1 cellular context compared by ENCODE assay signal in the genomic region with DNA sequence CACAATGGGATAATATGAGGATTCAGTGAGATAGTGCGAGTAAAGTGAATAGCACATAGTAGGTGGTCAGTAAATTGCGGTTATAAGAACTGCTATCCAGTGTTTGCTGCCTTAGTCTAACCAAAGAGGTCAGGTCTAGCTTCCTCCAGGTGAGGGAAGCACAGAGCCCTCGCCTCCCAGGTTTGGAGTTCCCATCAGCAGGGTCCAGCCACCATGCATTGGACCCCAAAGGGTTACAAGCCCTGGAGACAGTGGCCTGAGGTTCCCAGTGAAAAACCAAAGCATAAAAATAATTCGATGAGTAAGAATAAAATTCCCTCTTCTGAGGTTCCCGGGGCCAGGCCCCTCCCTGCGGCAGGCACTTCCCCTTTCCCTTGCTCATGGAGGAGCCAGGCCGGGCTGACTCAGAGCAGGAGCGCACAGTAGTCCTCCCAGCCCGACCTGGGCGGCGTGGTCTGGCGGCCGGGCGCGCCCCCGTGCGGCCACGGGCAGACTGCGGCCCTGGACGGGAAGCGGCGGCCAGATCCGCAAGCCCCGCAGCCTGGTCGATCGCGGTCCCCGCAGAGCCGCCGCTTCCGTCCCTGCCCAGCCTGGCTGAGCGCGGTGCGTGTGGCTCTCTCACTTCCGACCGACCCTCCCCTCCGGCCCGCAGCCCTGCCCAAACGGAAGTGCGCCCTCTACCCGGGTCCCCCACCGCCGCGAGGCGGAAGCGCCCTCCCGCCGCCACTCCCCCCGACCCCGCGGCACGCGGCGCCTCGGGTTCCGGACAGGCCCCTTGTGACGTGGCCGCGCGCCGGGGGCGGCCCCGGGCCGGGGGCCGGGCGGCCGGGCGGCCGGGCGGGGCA.
A peak's percentile ranks its signal among the peaks of the same experiment; 100 is the strongest.
TF ChIP-seq lines count a peak whose summit lies in the region.

SLC39A13 (plus strand) TSS at position 845 of the 845 bp plus-strand sequence. CDS start 1,505 bp downstream, outside the sequence.

TF ChIP-seq in K562, 482 proteins besides CTCF, POLR2A, EP300 and RAD21 (continued from another document and continues in another):
- TF ChIP-seq, protein P1, sequence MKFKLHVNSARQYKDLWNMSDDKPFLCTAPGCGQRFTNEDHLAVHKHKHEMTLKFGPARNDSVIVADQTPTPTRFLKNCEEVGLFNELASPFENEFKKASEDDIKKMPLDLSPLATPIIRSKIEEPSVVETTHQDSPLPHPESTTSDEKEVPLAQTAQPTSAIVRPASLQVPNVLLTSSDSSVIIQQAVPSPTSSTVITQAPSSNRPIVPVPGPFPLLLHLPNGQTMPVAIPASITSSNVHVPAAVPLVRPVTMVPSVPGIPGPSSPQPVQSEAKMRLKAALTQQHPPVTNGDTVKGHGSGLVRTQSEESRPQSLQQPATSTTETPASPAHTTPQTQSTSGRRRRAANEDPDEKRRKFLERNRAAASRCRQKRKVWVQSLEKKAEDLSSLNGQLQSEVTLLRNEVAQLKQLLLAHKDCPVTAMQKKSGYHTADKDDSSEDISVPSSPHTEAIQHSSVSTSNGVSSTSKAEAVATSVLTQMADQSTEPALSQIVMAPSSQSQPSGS (CRISPR knock-in tag; IDR thresholded peaks at IDR 0.05) = 0 out of 2 replicates have a peak, but pooled peaks have one; percentile 29
- TF ChIP-seq FOXK1 (CRISPR knock-in tag; IDR thresholded peaks at IDR 0.05; ENCODE audit: borderline replicate concordance) (no peak), SREBF2 (CRISPR knock-in tag; IDR thresholded peaks at IDR 0.05) (no peak), TRIM28 (IDR thresholded peaks at IDR 0.05) (no peak; the same call in 1 of the 2 replicates), RAD51 (IDR thresholded peaks at IDR 0.05; ENCODE audit: borderline replicate concordance, low read depth) (no peak), NCOR1 (IDR thresholded peaks at IDR 0.05) (no peak), HSF4 (CRISPR knock-in tag; IDR thresholded peaks at IDR 0.05; ENCODE audit: borderline replicate concordance) (no peak), ELF2 (CRISPR knock-in tag; IDR thresholded peaks at IDR 0.05) (peak; percentile 51; the same call in 1 of the 2 replicates), GTF3C2 (IDR thresholded peaks at IDR 0.05; ENCODE audit: borderline replicate concordance, extremely low read depth, insufficient read length) (no peak), HINFP (tag; conservative IDR thresholded peaks at IDR 0.05; ENCODE audit: low read depth) (no peak), ZNF707 (CRISPR knock-in tag; conservative IDR thresholded peaks at IDR 0.05) (no peak), SMARCA5 (IDR thresholded peaks at IDR 0.05) (peak; percentile 68), ZNF384 (IDR thresholded peaks at IDR 0.05; ENCODE audit: low read depth, low read length) (peak; percentile 58), SIRT6 (IDR thresholded peaks at IDR 0.05; ENCODE audit: low read depth, low read length) (no peak), GTF2A2 (tag; IDR thresholded peaks at IDR 0.05) (no peak), MXD1 (CRISPR knock-in tag; IDR thresholded peaks at IDR 0.05; ENCODE audit: borderline replicate concordance, poor library complexity, severe bottlenecking) (peak; percentile 89), DLX4 (CRISPR knock-in tag; IDR thresholded peaks at IDR 0.05) (no peak), NCOA2 (IDR thresholded peaks at IDR 0.05; ENCODE audit: partially characterized antibody in 2 of 2) (no peak), SPI1 (IDR thresholded peaks at IDR 0.05; ENCODE audit: borderline replicate concordance, low read depth, low read length) (peak; percentile 100), ZBTB34 (CRISPR knock-in tag; IDR thresholded peaks at IDR 0.05) (no peak), CCNT2 (IDR thresholded peaks at IDR 0.05; ENCODE audit: borderline replicate concordance, extremely low read depth, insufficient read length, low read depth, low read length) (peak; percentile 97), ARID4B (CRISPR knock-in tag; IDR thresholded peaks at IDR 0.05) (peak; percentile 94), RBM25 (IDR thresholded peaks at IDR 0.05; ENCODE audit: low read depth, low read length, severe bottlenecking) (peak; percentile 58), ZNF408 (CRISPR knock-in tag; IDR thresholded peaks at IDR 0.05; ENCODE audit: low read depth) (no peak), AFF1 (IDR thresholded peaks at IDR 0.05; ENCODE audit: low read depth in 1 of 2, partially characterized antibody in 2 of 2) (no peak), ZNF696 (CRISPR knock-in tag; conservative IDR thresholded peaks at IDR 0.05) (no peak), ZNF764 (CRISPR knock-in tag; IDR thresholded peaks at IDR 0.05; ENCODE audit: low read depth) (no peak)
- TF ChIP-seq, protein P2, sequence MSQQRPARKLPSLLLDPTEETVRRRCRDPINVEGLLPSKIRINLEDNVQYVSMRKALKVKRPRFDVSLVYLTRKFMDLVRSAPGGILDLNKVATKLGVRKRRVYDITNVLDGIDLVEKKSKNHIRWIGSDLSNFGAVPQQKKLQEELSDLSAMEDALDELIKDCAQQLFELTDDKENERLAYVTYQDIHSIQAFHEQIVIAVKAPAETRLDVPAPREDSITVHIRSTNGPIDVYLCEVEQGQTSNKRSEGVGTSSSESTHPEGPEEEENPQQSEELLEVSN (IDR thresholded peaks at IDR 0.05; ENCODE audit: borderline replicate concordance in 1 of 2, extremely low read depth in 1 of 2, insufficient read depth in 1 of 2, insufficient read length in 1 of 2, low read depth in 1 of 2, low read length in 1 of 2, poor library complexity in 1 of 2, severe bottlenecking in 1 of 2) = peak; percentile 41 to 64
- TF ChIP-seq, protein P3, sequence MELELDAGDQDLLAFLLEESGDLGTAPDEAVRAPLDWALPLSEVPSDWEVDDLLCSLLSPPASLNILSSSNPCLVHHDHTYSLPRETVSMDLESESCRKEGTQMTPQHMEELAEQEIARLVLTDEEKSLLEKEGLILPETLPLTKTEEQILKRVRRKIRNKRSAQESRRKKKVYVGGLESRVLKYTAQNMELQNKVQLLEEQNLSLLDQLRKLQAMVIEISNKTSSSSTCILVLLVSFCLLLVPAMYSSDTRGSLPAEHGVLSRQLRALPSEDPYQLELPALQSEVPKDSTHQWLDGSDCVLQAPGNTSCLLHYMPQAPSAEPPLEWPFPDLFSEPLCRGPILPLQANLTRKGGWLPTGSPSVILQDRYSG (tag; conservative IDR thresholded peaks at IDR 0.05; ENCODE audit: low read depth) = no peak
- TF ChIP-seq, protein P4, sequence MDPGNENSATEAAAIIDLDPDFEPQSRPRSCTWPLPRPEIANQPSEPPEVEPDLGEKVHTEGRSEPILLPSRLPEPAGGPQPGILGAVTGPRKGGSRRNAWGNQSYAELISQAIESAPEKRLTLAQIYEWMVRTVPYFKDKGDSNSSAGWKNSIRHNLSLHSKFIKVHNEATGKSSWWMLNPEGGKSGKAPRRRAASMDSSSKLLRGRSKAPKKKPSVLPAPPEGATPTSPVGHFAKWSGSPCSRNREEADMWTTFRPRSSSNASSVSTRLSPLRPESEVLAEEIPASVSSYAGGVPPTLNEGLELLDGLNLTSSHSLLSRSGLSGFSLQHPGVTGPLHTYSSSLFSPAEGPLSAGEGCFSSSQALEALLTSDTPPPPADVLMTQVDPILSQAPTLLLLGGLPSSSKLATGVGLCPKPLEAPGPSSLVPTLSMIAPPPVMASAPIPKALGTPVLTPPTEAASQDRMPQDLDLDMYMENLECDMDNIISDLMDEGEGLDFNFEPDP (CRISPR knock-in tag; IDR thresholded peaks at IDR 0.05) = no peak
